24 cellular contexts compared by ENCODE assay signal in genomic region chr3:98508582-98508981, GRCh38. TPM values are rescaled to one million over a fixed set of nuclear protein-coding genes. Genes with fewer than 3 reads are reported as not detected.
"Had no signal": no experiment of that assay in that cellular context is flagged by ENCODE, and none has a peak within 500 bp of the region (broad histone marks: within the 10 kb centered on the region; RNA-seq: fewer than 3 reads in every experiment).

No MANE protein-coding gene starts in this region.

- ATAC-seq: left ventricle myocardium superior; SK-N-SH treated with all-trans-retinoic acid at 6 μM for 48 hours; stimulated activated naive B cell treated with anti-CD40 and anti-IgM and Interleukin-4, amounts not matched to agents 10 μg/mL and 1 μg/mL and 100 μg/mL, for 72 hours had no signal

- H3K9me3 ChIP-seq: adrenal gland, sigmoid colon had no signal

- H3K4me3 Mint-ChIP-seq: activated T-helper 1 cell treated with anti-CD3 and anti-CD28 coated beads, Interleukin-12 subunit alpha, Interleukin-12 subunit beta, Interleukin-2, Interleukin-4 antibody, amounts not matched to agents 30 ng/mL and 10 ng/mL and 1 ng/mL, durations not matched to agents 14 hours and 24 hours and 36 hours; dendritic cell treated with granulocyte-macrophage colony-stimulating factor and Interleukin-4, amounts not matched to agents 40 ng/mL and 50 ng/mL, for 4 days; stimulated activated naive B cell treated with anti-CD40 and anti-IgM and Interleukin-4, amounts not matched to agents 10 μg/mL and 1 μg/mL and 100 μg/mL, for 72 hours had no signal

- DNase-seq: activated CD8-positive, alpha-beta memory T cell treated with anti-CD3 and anti-CD28 coated beads, Interleukin-2, amount 50 U/mL, for 4 hours; activated naive CD4-positive, alpha-beta T cell; adrenal gland; effector memory CD4-positive, alpha-beta T cell; foreskin fibroblast; left ventricle myocardium superior; occipital lobe; posterior cingulate gyrus; sigmoid colon; stimulated activated CD4-positive, alpha-beta T cell treated with anti-CD3 and anti-CD28 coated beads, Interleukin-4, amount 100 ng/mL, for 4 hours; stimulated activated naive B cell treated with anti-CD40 and anti-IgM and Interleukin-4, amounts not matched to agents 10 μg/mL and 1 μg/mL and 100 μg/mL, for 72 hours; T-helper 1 cell had no signal

- H3K9me3 Mint-ChIP-seq: activated T-helper 1 cell treated with anti-CD3 and anti-CD28 coated beads, Interleukin-12 subunit alpha, Interleukin-12 subunit beta, Interleukin-2, Interleukin-4 antibody, amounts not matched to agents 30 ng/mL and 10 ng/mL and 1 ng/mL, durations not matched to agents 14 hours and 24 hours and 36 hours; dendritic cell treated with granulocyte-macrophage colony-stimulating factor and Interleukin-4, amounts not matched to agents 40 ng/mL and 50 ng/mL, for 4 days; stimulated activated naive B cell treated with anti-CD40 and anti-IgM and Interleukin-4, amounts not matched to agents 10 μg/mL and 1 μg/mL and 100 μg/mL, for 72 hours had no signal

- H3K4me1 ChIP-seq: adrenal gland, sigmoid colon had no signal

- H3K27me3 Mint-ChIP-seq: dendritic cell treated with granulocyte-macrophage colony-stimulating factor and Interleukin-4, amounts not matched to agents 40 ng/mL and 50 ng/mL, for 4 days; stimulated activated naive B cell treated with anti-CD40 and anti-IgM and Interleukin-4, amounts not matched to agents 10 μg/mL and 1 μg/mL and 100 μg/mL, for 72 hours had no signal

- H3K27ac ChIP-seq: adrenal gland, sigmoid colon had no signal

- H3K27ac Mint-ChIP-seq: activated T-helper 1 cell treated with anti-CD3 and anti-CD28 coated beads, Interleukin-12 subunit alpha, Interleukin-12 subunit beta, Interleukin-2, Interleukin-4 antibody, amounts not matched to agents 30 ng/mL and 10 ng/mL and 1 ng/mL, durations not matched to agents 14 hours and 24 hours and 36 hours; dendritic cell treated with granulocyte-macrophage colony-stimulating factor and Interleukin-4, amounts not matched to agents 40 ng/mL and 50 ng/mL, for 4 days; stimulated activated naive B cell treated with anti-CD40 and anti-IgM and Interleukin-4, amounts not matched to agents 10 μg/mL and 1 μg/mL and 100 μg/mL, for 72 hours had no signal

- H3K27me3 ChIP-seq: adrenal gland, sigmoid colon had no signal

- H3K4me3 ChIP-seq: adrenal gland, sigmoid colon had no signal

- H3K36me3 ChIP-seq: adrenal gland had no signal

RNA-seq across cellular contexts. Expression of gene OR5K2, which starts 11.1 kb away (rescaled TPM):
- total RNA-seq: activated T-helper 1 cell treated with anti-CD3 and anti-CD28 coated beads, Interleukin-12 subunit alpha, Interleukin-12 subunit beta, Interleukin-2, Interleukin-4 antibody, amounts not matched to agents 30 ng/mL and 10 ng/mL and 1 ng/mL, durations not matched to agents 14 hours and 24 hours and 36 hours; adrenal gland; astrocyte; bronchial epithelial cell; chondrocyte; glomerular endothelial cell; left ventricle myocardium superior; myocyte; occipital lobe; renal cortical epithelial cell; sigmoid colon; urinary bladder had no signal
- polyA plus RNA-seq: adrenal gland, neural cell, sigmoid colon, thymus, urinary bladder had no signal

RNA-seq across cellular contexts. Expression of gene GPR15, which starts 23.2 kb away (rescaled TPM):
- total RNA-seq: astrocyte, bronchial epithelial cell, chondrocyte, glomerular endothelial cell, left ventricle myocardium superior, myocyte, occipital lobe, renal cortical epithelial cell, urinary bladder had no signal
- polyA plus RNA-seq: adrenal gland, neural cell had no signal

RNA-seq across cellular contexts. Expression of gene OR5K1, which starts 45.6 kb away (rescaled TPM):
- total RNA-seq: activated T-helper 1 cell treated with anti-CD3 and anti-CD28 coated beads, Interleukin-12 subunit alpha, Interleukin-12 subunit beta, Interleukin-2, Interleukin-4 antibody, amounts not matched to agents 30 ng/mL and 10 ng/mL and 1 ng/mL, durations not matched to agents 14 hours and 24 hours and 36 hours; adrenal gland; astrocyte; bronchial epithelial cell; chondrocyte; glomerular endothelial cell; left ventricle myocardium superior; myocyte; occipital lobe; renal cortical epithelial cell; sigmoid colon; urinary bladder had no signal
- polyA plus RNA-seq: adrenal gland, neural cell, sigmoid colon, urinary bladder had no signal
